In genomic region chr5:171420429-171421231, GRCh38 we compare ENCODE assay signal across 8 cellular contexts. TPM values are rescaled to one million over a fixed set of nuclear protein-coding genes. Genes with fewer than 3 reads are reported as not detected.
DNase-seq lines count a peak whose midpoint lies in the region; ATAC-seq and TF ChIP-seq lines count a peak whose summit lies in the region.

No MANE protein-coding gene starts in this region.

- H3K36me3 ChIP-seq in parathyroid adenoma (ENCODE audit: control insufficient read depth, insufficient read depth, low read length) (no peaks in the 10 kb centered on the region), HAP-1 (replicated peaks) (no peaks in the 10 kb centered on the region)

- H3K36me3 Mint-ChIP-seq in activated CD4-positive, alpha-beta T cell treated with anti-CD3 and anti-CD28 coated beads for 36 hours (ENCODE audit: low read depth): no peaks in the 10 kb centered on the region
- H3K36me3 Mint-ChIP-seq in activated naive CD8-positive, alpha-beta T cell: no peaks in the 10 kb centered on the region

- peaks cover 12% of the 10 kb centered on the region for H3K4me1 Mint-ChIP-seq in activated CD4-positive, alpha-beta T cell treated with anti-CD3 and anti-CD28 coated beads for 36 hours
- H3K4me1 Mint-ChIP-seq in activated naive CD8-positive, alpha-beta T cell (ENCODE audit: low read depth): peaks cover 10% of the 10 kb centered on the region

- ATAC-seq in activated CD4-positive, alpha-beta T cell treated with anti-CD3 and anti-CD28 coated beads for 36 hours: no peak
- ATAC-seq in left cardiac atrium (peak; percentile 66 to 69), GM18858 (IDR thresholded peaks at IDR 0.05; ENCODE audit: unreplicated experiment) (no peak), HG02938 (IDR thresholded peaks at IDR 0.05; ENCODE audit: unreplicated experiment) (no peak)

- intact Hi-C loops in activated CD4-positive, alpha-beta T cell treated with anti-CD3 and anti-CD28 coated beads for 36 hours (cut with DNase I, micrococcal nuclease): no loop called here
- intact Hi-C loops in left cardiac atrium (cut with DNase I): loop anchor here (10.0 kb wide), 2 partner anchors 204 to 424 kb away; no protein-coding TSS in a partner anchor

- in situ Hi-C loops in HAP-1 (cut with MboI; ENCODE audit: low sequenced_read_pairs): loop anchor here (10.0 kb wide), 1 partner anchor 474 kb away; no protein-coding TSS in a partner anchor

- H3K4me3 Mint-ChIP-seq in activated CD4-positive, alpha-beta T cell treated with anti-CD3 and anti-CD28 coated beads for 36 hours: peak overlapping the region; percentile 47
- H3K4me3 Mint-ChIP-seq in activated naive CD8-positive, alpha-beta T cell: peak overlapping the region; percentile 80

- H3K9me3 ChIP-seq in parathyroid adenoma (ENCODE audit: control insufficient read depth, low read length) (no peaks in the 10 kb centered on the region), HAP-1 (no peaks in the 10 kb centered on the region)

- H3K27me3 Mint-ChIP-seq in activated CD4-positive, alpha-beta T cell treated with anti-CD3 and anti-CD28 coated beads for 36 hours: peaks cover 23% of the 10 kb centered on the region
- H3K27me3 Mint-ChIP-seq in activated naive CD8-positive, alpha-beta T cell: peaks cover 3% of the 10 kb centered on the region

- peak overlapping the region; percentile 83 for H3K4me2 ChIP-seq in parathyroid adenoma (ENCODE audit: low read length)

- no peaks in the 10 kb centered on the region for H3K9me3 Mint-ChIP-seq in activated CD4-positive, alpha-beta T cell treated with anti-CD3 and anti-CD28 coated beads for 36 hours (ENCODE audit: low read depth)
- H3K9me3 Mint-ChIP-seq in activated naive CD8-positive, alpha-beta T cell (ENCODE audit: low read depth): no peaks in the 10 kb centered on the region

- H2AFZ ChIP-seq in parathyroid adenoma: peak overlapping the region; percentile 53

- H3K4me3 ChIP-seq in parathyroid adenoma (ENCODE audit: low read depth, low read length) (peak overlapping the region; percentile 29), HAP-1 (no peak overlapping the region)

- POLR2A ChIA-PET in activated CD4-positive, alpha-beta T cell treated with anti-CD3 and anti-CD28 coated beads for 36 hours (lab: Charles Lee): no interaction called here

- H3K27ac ChIP-seq in parathyroid adenoma: no peak overlapping the region

- H3K27me3 ChIP-seq in parathyroid adenoma (ENCODE audit: control insufficient read depth, insufficient read depth, low read length): no peaks in the 10 kb centered on the region
- peaks cover 10% of the 10 kb centered on the region for H3K27me3 ChIP-seq in HAP-1 (ENCODE audit: low read depth)

- no peak for DNase-seq in activated CD4-positive, alpha-beta T cell treated with anti-CD3 and anti-CD28 coated beads for 36 hours
- DNase-seq in activated CD4-positive, alpha-beta T cell treated with anti-CD3 and anti-CD28 coated beads, Interleukin-2, amount 50 U/mL, for 1 hour: no peak
- peak; percentile 95 for DNase-seq in left cardiac atrium
- no peak for DNase-seq in HAP-1 (ENCODE audit: low spot score in 2 of 2)

- H3K4me1 ChIP-seq in parathyroid adenoma (peaks cover 12% of the 10 kb centered on the region), HAP-1 (peaks cover 2% of the 10 kb centered on the region; the same call in 1 of the 2 replicates)

- CTCF ChIA-PET in activated CD4-positive, alpha-beta T cell treated with anti-CD3 and anti-CD28 coated beads for 36 hours (lab: Charles Lee): interaction anchor here (1.1 kb wide), 1 partner anchor 488 kb away, joined by 4 read pairs; no protein-coding TSS in a partner anchor

- no peak overlapping the region for H3K9ac ChIP-seq in parathyroid adenoma

- H3K79me2 ChIP-seq in parathyroid adenoma: no peaks in the 10 kb centered on the region

- no peak for TF ChIP-seq CTCF in parathyroid adenoma (IDR thresholded peaks at IDR 0.05)

- no peak overlapping the region for H3K27ac Mint-ChIP-seq in activated CD4-positive, alpha-beta T cell treated with anti-CD3 and anti-CD28 coated beads for 36 hours
- no peak overlapping the region for H3K27ac Mint-ChIP-seq in activated naive CD8-positive, alpha-beta T cell

RNA-seq across cellular contexts. Expression of gene FGF18, which starts 1.2 kb away (rescaled TPM):
- not detected for total RNA-seq in activated CD4-positive, alpha-beta T cell treated with anti-CD3 and anti-CD28 coated beads for 36 hours
- total RNA-seq in left cardiac atrium: 1 to 10 TPM; 2.1 to 2.8 TPM

RNA-seq across cellular contexts. Expression of gene NPM1, which starts 33.0 kb away (rescaled TPM):
- 1,000 to 10,000 TPM; 3,156 to 3,905 TPM for total RNA-seq in activated CD4-positive, alpha-beta T cell treated with anti-CD3 and anti-CD28 coated beads for 36 hours
- total RNA-seq in left cardiac atrium: 100 to 1,000 TPM; 286 to 408 TPM

Comparison
In these comparisons a context has a peak if more than half of its experiments do, and no peak if none do; other contexts are left out.
1. ATAC-seq: peak in left cardiac atrium (2 of 2); none in activated CD4-positive, alpha-beta T cell treated with anti-CD3 and anti-CD28 coated beads for 36 hours (single experiment), GM18858 (single experiment) and HG02938 (single experiment).
2. RNA of gene NPM1, which starts 33.0 kb away (total RNA-seq): 3,156 to 3,905 TPM in activated CD4-positive, alpha-beta T cell treated with anti-CD3 and anti-CD28 coated beads for 36 hours; 286 to 408 TPM in left cardiac atrium; every median in the first group is over 4 times any median in the second.
3. intact Hi-C loops: an anchor here in left cardiac atrium (10.0 kb wide); none called in activated CD4-positive, alpha-beta T cell treated with anti-CD3 and anti-CD28 coated beads for 36 hours.